In the genomic region with DNA sequence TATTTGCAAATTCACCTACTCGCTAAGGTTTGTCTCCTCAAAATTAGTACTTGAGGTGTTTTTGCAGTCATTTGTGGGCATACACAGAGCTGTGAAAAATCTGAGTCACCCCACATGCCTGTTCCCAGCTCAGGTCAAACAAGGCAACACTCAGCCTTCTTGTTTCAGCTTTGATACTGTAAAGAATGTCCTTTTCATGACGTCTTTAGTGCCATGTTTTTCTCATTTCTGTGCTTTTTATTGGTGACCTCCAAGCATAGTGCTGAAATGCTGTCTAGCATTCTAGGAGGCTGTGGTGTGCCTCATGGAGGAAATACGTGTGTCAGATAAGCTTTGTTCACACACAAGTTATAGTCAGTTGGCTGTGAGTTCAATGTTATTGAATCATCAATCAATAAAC, we compare ENCODE assay signal across 16 cellular contexts.
"Had no signal": no experiment of that assay in that cellular context is flagged by ENCODE, and none has a peak within 500 bp of the region (broad histone marks: within the 10 kb centered on the region; RNA-seq: fewer than 3 reads in every experiment).

No MANE protein-coding gene starts in this region.

- H3K27me3 ChIP-seq: adrenal gland, gastroesophageal sphincter, sigmoid colon, spleen, upper lobe of left lung had no signal

- ATAC-seq: gastroesophageal sphincter; stimulated activated naive CD8-positive, alpha-beta T cell treated with anti-CD3 and anti-CD28 coated beads, Interleukin-15, Interleukin-2, amounts not matched to agents 100 U/mL and 50 U/mL, for 24 hours; T-cell had no signal

- H3K4me3 ChIP-seq: adrenal gland, coronary artery, gastroesophageal sphincter, sigmoid colon, upper lobe of left lung had no signal

- H3K9me3 ChIP-seq: adrenal gland, gastroesophageal sphincter, sigmoid colon, spleen, upper lobe of left lung had no signal

- H3K27ac ChIP-seq: adrenal gland, coronary artery, gastroesophageal sphincter, sigmoid colon had no signal

- DNase-seq: activated naive CD4-positive, alpha-beta T cell; activated T-cell treated with anti-CD3 and anti-CD28 coated beads, Interleukin-2, amount 50 U/mL, for 1 hour; adrenal gland; head of caudate nucleus; hypothalamus; mesenchymal stem cell; posterior cingulate gyrus; retina; sigmoid colon; spleen; stimulated activated CD4-positive, alpha-beta T cell treated with anti-CD3 and anti-CD28 coated beads, Interleukin-4, amount 100 ng/mL, for 4 hours; stimulated activated naive CD8-positive, alpha-beta T cell treated with anti-CD3 and anti-CD28 coated beads, Interleukin-15, Interleukin-2, amounts not matched to agents 100 U/mL and 50 U/mL, for 24 hours; T-cell; upper lobe of left lung had no signal

- H3K4me1 ChIP-seq: adrenal gland, gastroesophageal sphincter, sigmoid colon had no signal

- H3K36me3 ChIP-seq: adrenal gland, gastroesophageal sphincter, sigmoid colon, upper lobe of left lung had no signal
